ENCODE assay signal across 9 cellular contexts in the genomic region with DNA sequence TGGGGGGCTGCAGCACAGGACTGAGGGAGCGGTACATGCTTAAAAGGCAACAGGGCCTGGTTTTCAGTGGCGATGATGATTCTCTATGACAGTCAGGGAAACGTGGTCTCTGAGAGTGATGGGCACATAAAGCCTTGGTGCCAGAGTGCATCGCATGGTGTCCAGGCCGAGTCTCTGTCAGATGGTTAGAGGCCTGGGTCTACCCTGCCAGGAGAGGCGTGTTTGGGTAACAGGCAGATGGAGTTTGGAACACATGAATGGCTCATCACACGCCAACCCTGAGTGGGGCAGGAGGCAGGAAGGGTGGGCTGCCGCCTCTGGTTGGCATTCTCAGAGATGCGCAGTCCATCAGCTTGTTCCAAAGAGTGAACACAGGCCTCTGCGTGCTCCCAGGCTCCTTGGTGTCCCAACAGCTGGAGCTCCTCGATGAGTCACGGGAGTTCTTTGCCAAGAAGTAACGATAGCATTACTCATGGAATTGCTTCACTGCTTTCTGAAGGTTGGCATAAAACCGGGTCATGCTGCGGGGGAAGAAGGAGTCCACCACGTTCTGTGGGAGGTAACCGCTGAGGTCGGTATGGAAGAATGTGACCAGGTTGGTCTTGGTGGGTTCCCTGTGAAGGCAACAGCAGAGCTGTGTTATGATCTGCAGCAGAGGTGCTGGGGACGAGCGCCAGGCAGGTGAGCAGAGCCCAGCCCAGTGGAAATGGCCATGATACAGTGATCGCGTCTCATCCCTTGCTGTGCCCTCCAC. TPM values are rescaled to one million over a fixed set of nuclear protein-coding genes. Genes with fewer than 3 reads are reported as not detected.
DNase-seq lines count a peak whose midpoint lies in the region; ATAC-seq and TF ChIP-seq lines count a peak whose summit lies in the region.
"Had no signal": no experiment of that assay in that cellular context is flagged by ENCODE, and none has a peak within 500 bp of the region (broad histone marks: within the 10 kb centered on the region; RNA-seq: fewer than 3 reads in every experiment).

No MANE protein-coding gene starts in this region.

- intact Hi-C loops in activated naive CD4-positive, alpha-beta T cell treated with anti-CD3 and anti-CD28 coated beads for 36 hours (cut with micrococcal nuclease), result no loop called here
- intact Hi-C loops in MCF 10A (cut with micrococcal nuclease), result no loop called here
- intact Hi-C loops in vagina (cut with DNase I), result no loop called here

- TF ChIP-seq CTCF in MCF 10A (IDR thresholded peaks at IDR 0.05; ENCODE audit: unreplicated experiment) (no peak), lung (IDR thresholded peaks at IDR 0.05; ENCODE audit: control extremely low read depth, extremely low read depth) (no peak), vagina (IDR thresholded peaks at IDR 0.05) (no peak), GM20000 (IDR thresholded peaks at IDR 0.05; ENCODE audit: extremely low read depth, missing control alignments) (no peak), GM13976 (IDR thresholded peaks at IDR 0.05; ENCODE audit: borderline replicate concordance, control extremely low read depth, extremely low read depth, insufficient read depth, missing control alignments) (no peak)

- H3K4me3 ChIP-seq in lung (no peak overlapping the region), vagina (no peak overlapping the region)

- H3K27me3 ChIP-seq in lung (ENCODE audit: control insufficient read depth, insufficient read depth), result no peaks in the 10 kb centered on the region
- H3K27me3 ChIP-seq in vagina, result no peaks in the 10 kb centered on the region

- no peaks in the 10 kb centered on the region for H3K27me3 Mint-ChIP-seq in activated naive CD4-positive, alpha-beta T cell treated with anti-CD3 and anti-CD28 coated beads for 36 hours (ENCODE audit: low read depth)
- H3K27me3 Mint-ChIP-seq in MCF 10A (ENCODE audit: insufficient read depth, unreplicated experiment), result no peaks in the 10 kb centered on the region

- H3K4me1 Mint-ChIP-seq in activated naive CD4-positive, alpha-beta T cell treated with anti-CD3 and anti-CD28 coated beads for 36 hours (ENCODE audit: low read depth), result peaks cover 71% of the 10 kb centered on the region
- peaks cover 24% of the 10 kb centered on the region for H3K4me1 Mint-ChIP-seq in MCF 10A (ENCODE audit: insufficient read depth, unreplicated experiment)

- H3K27ac ChIP-seq in lung (ENCODE audit: low read depth in 1 of 2, low read length in 1 of 2) (peak overlapping the region in 1 of 2 donors; percentile 34), vagina (peak overlapping the region; percentile 83)

- H3K36me3 Mint-ChIP-seq in activated naive CD4-positive, alpha-beta T cell treated with anti-CD3 and anti-CD28 coated beads for 36 hours (ENCODE audit: low read depth), result peaks cover 74% of the 10 kb centered on the region
- H3K36me3 Mint-ChIP-seq in MCF 10A (ENCODE audit: insufficient read depth, unreplicated experiment), result peaks cover 12% of the 10 kb centered on the region

- ATAC-seq in lung (ENCODE audit: insufficient read depth, low FRiP score) (peak; percentile 66), HG02970 (IDR thresholded peaks at IDR 0.05; ENCODE audit: low FRiP score, unreplicated experiment) (no peak)

- TF ChIP-seq POLR2A in vagina (IDR thresholded peaks at IDR 0.05), result no peak

- H3K9me3 Mint-ChIP-seq in activated naive CD4-positive, alpha-beta T cell treated with anti-CD3 and anti-CD28 coated beads for 36 hours, result no peaks in the 10 kb centered on the region
- no peaks in the 10 kb centered on the region for H3K9me3 Mint-ChIP-seq in MCF 10A (ENCODE audit: unreplicated experiment)

- in situ Hi-C loops in GM13976 (cut with MboI; ENCODE audit: low sequenced_read_pairs, unreplicated experiment), result no loop called here

- no peak for DNase-seq in activated naive CD4-positive, alpha-beta T cell treated with anti-CD3 and anti-CD28 coated beads for 36 hours
- no peak for DNase-seq in activated naive CD4-positive, alpha-beta T cell treated with Interleukin-2 at 50 U/mL for 16 hours
- DNase-seq in MCF 10A (ENCODE audit: unreplicated experiment) (peak; percentile 99), lung (ENCODE audit: low spot score) (peak; percentile 77), vagina (ENCODE audit: extremely low spot score in 2 of 2) (peak in 1 of 2 donors; percentile 97), GM20000 (ENCODE audit: low spot score) (no peak), GM13976 (ENCODE audit: low spot score) (no peak)
- DNase-seq: DND-41 had no signal

- no peak overlapping the region for H3K4me3 Mint-ChIP-seq in activated naive CD4-positive, alpha-beta T cell treated with anti-CD3 and anti-CD28 coated beads for 36 hours
- H3K4me3 Mint-ChIP-seq in MCF 10A (ENCODE audit: unreplicated experiment), result peak overlapping the region; percentile 19

- 72 to 73% methylated on average over 22 of the region's 22 CpGs for WGBS in lung, 2 donors

- BruUV-seq in MCF 10A (replicated peaks; lab: Mats Ljungman, UMichigan), result no TSS peak

- H3K9me3 ChIP-seq in lung (ENCODE audit: control insufficient read depth in 2 of 2, insufficient read depth in 1 of 2, low read length in 1 of 2) (peaks cover 0 to 2% of the 10 kb centered on the region in 2 donors), vagina (no peaks in the 10 kb centered on the region)

- H3K27ac Mint-ChIP-seq in activated naive CD4-positive, alpha-beta T cell treated with anti-CD3 and anti-CD28 coated beads for 36 hours, result peak overlapping the region; percentile 6
- H3K27ac Mint-ChIP-seq in MCF 10A (ENCODE audit: low read depth, unreplicated experiment), result no peak overlapping the region

- POLR2A ChIA-PET in MCF 10A (lab: Yijun Ruan, JAX), result interaction anchor here (0.7 to 1.0 kb wide), 8 partner anchors 11 to 57 kb away, joined by 3 to 6 read pairs (median 3); a partner anchor contains a TSS

- CTCF ChIA-PET in activated naive CD4-positive, alpha-beta T cell treated with anti-CD3 and anti-CD28 coated beads for 36 hours (lab: Charles Lee), result interaction anchor here (0.7 kb wide), 1 partner anchor 27 kb away, joined by 3 read pairs; no protein-coding TSS in a partner anchor
- CTCF ChIA-PET in MCF 10A (lab: Yijun Ruan, JAX), result interaction anchor here (1.0 kb wide), 1 partner anchor 38 kb away, joined by 4 read pairs; no protein-coding TSS in a partner anchor

- H3K36me3 ChIP-seq in lung (ENCODE audit: control insufficient read depth in 2 of 2, insufficient read depth in 2 of 2, low read length in 2 of 2) (peaks cover 0 to 26% of the 10 kb centered on the region in 2 donors), vagina (peaks cover 0 to 45% of the 10 kb centered on the region in 2 donors)

- peaks cover 0 to 5% of the 10 kb centered on the region in 2 donors for H3K4me1 ChIP-seq in lung (ENCODE audit: control insufficient read depth in 2 of 2, insufficient read depth in 2 of 2, low read length in 2 of 2)
- peaks cover 31% of the 10 kb centered on the region for H3K4me1 ChIP-seq in vagina

RNA-seq across cellular contexts. Expression of a gene that starts 11.0 kb away (rescaled TPM):
- total RNA-seq in activated naive CD4-positive, alpha-beta T cell treated with anti-CD3 and anti-CD28 coated beads for 36 hours, result 10 to 100 TPM; 10.1 to 11.7 TPM
- 2.0 and 3.4 TPM in 2 replicates for total RNA-seq in MCF 10A (2022)
- 1 to 10 TPM; 4.5 to 7.0 TPM for total RNA-seq in lung
- 1 to 10 TPM; 2.9 to 5.4 TPM for polyA plus RNA-seq in lung
- total RNA-seq in vagina, result 28.0 TPM

Comparison
In these comparisons a context has a peak if more than half of its experiments do, and no peak if none do; other contexts are left out.
1. DNase-seq: peak in MCF 10A (single experiment) and lung (single experiment); none in activated naive CD4-positive, alpha-beta T cell treated with anti-CD3 and anti-CD28 coated beads for 36 hours (single experiment), activated naive CD4-positive, alpha-beta T cell treated with Interleukin-2 at 50 U/mL for 16 hours (single experiment), GM20000 (single experiment) and GM13976 (single experiment).